Comparison of ENCODE assay signal across 1 cellular context in genomic region chr4:153248641-153249198, GRCh38.
TF ChIP-seq lines count a peak whose summit lies in the region.

No MANE protein-coding gene starts in this region.

TF ChIP-seq in H1, 55 proteins besides CTCF, POLR2A, EP300 and RAD21 (continued from another document):
- TF ChIP-seq E2F6 (IDR thresholded peaks at IDR 0.05) = no peak
- TF ChIP-seq CBX8 (IDR thresholded peaks at IDR 0.05; ENCODE audit: borderline replicate concordance, low read depth, low read length) = no peak
- TF ChIP-seq USF2 (IDR thresholded peaks at IDR 0.05; ENCODE audit: low read length) = no peak
- no peak for TF ChIP-seq RNF2 (IDR thresholded peaks at IDR 0.05; ENCODE audit: borderline replicate concordance, low read depth, low read length, missing control alignments, poor library complexity, severe bottlenecking)
- TF ChIP-seq MAFK (IDR thresholded peaks at IDR 0.05; ENCODE audit: low read depth, low read length) = no peak
- no peak for TF ChIP-seq SP4 (IDR thresholded peaks at IDR 0.05; ENCODE audit: low read length)
- peak in 1 of 2 experiments; percentile 80; a peak in 1 of 4 replicates for TF ChIP-seq SIN3A (conservative IDR thresholded peaks at IDR 0.05 in 1 of 2, IDR thresholded peaks at IDR 0.05 in 1 of 2; ENCODE audit: low read depth in 1 of 2, low read length in 2 of 2)
- no peak for TF ChIP-seq SIX5 (IDR thresholded peaks at IDR 0.05; ENCODE audit: low read depth, low read length)
- 0 out of 2 replicates have a peak, but pooled peaks have one; percentile 4 for TF ChIP-seq JUND (IDR thresholded peaks at IDR 0.05; ENCODE audit: low read length)
- TF ChIP-seq EZH2 (IDR thresholded peaks at IDR 0.05; ENCODE audit: low read depth, low read length, severe bottlenecking) = no peak
- TF ChIP-seq NANOG (IDR thresholded peaks at IDR 0.05; ENCODE audit: insufficient read depth, low read depth, low read length, poor library complexity, severe bottlenecking) = no peak
- no peak for TF ChIP-seq ATF2 (IDR thresholded peaks at IDR 0.05; ENCODE audit: low read length)
- no peak for TF ChIP-seq POLR2AphosphoS5 (IDR thresholded peaks at IDR 0.05; ENCODE audit: low read depth, low read length)
- peak; percentile 29 for TF ChIP-seq KDM4A (IDR thresholded peaks at IDR 0.05; ENCODE audit: low read depth, low read length, severe bottlenecking)
- no peak for TF ChIP-seq TEAD4 (IDR thresholded peaks at IDR 0.05; ENCODE audit: low read depth, low read length)
- TF ChIP-seq CREB1 (IDR thresholded peaks at IDR 0.05) = no peak
- no peak for TF ChIP-seq YY1 (IDR thresholded peaks at IDR 0.05; ENCODE audit: low read depth, low read length)
- TF ChIP-seq ASH2L (IDR thresholded peaks at IDR 0.05; ENCODE audit: low read length) = no peak
- no peak for TF ChIP-seq CTBP2 (IDR thresholded peaks at IDR 0.05; ENCODE audit: borderline replicate concordance, insufficient read depth, insufficient read length, low read length)
- TF ChIP-seq GABPA (IDR thresholded peaks at IDR 0.05; ENCODE audit: borderline replicate concordance, insufficient read depth, low read length) = no peak
- no peak for TF ChIP-seq JUN (IDR thresholded peaks at IDR 0.05; ENCODE audit: low read depth, low read length)
- no peak for TF ChIP-seq HDAC6 (IDR thresholded peaks at IDR 0.05; ENCODE audit: low read depth, low read length)
- TF ChIP-seq SIRT6 (IDR thresholded peaks at IDR 0.05; ENCODE audit: low read length) = no peak
- peak in 1 of 2 experiments; percentile 23; a peak in 1 of 4 replicates for TF ChIP-seq HDAC2 (IDR thresholded peaks at IDR 0.05; ENCODE audit: borderline replicate concordance in 1 of 2, low read depth in 2 of 2, low read length in 2 of 2)
- TF ChIP-seq TAF1 (IDR thresholded peaks at IDR 0.05; ENCODE audit: low read depth, low read length) = no peak
- TF ChIP-seq RBBP5 (IDR thresholded peaks at IDR 0.05; ENCODE audit: borderline replicate concordance, low read depth, low read length) = no peak
- no peak for TF ChIP-seq BCL11A (IDR thresholded peaks at IDR 0.05; ENCODE audit: low read depth in 2 of 2, low read length in 2 of 2)
- TF ChIP-seq CBX5 (IDR thresholded peaks at IDR 0.05; ENCODE audit: low read depth, low read length) = no peak
- TF ChIP-seq TAF7 (optimal IDR thresholded peaks at IDR 0.05; ENCODE audit: borderline replicate concordance, low read depth, low read length) = peak; percentile 12
- no peak for TF ChIP-seq SUZ12 (IDR thresholded peaks at IDR 0.05; ENCODE audit: low read length)
- no peak for TF ChIP-seq GTF2F1 (IDR thresholded peaks at IDR 0.05; ENCODE audit: borderline replicate concordance, low read depth, low read length)
